8 cellular contexts compared by ENCODE assay signal in the genomic region with DNA sequence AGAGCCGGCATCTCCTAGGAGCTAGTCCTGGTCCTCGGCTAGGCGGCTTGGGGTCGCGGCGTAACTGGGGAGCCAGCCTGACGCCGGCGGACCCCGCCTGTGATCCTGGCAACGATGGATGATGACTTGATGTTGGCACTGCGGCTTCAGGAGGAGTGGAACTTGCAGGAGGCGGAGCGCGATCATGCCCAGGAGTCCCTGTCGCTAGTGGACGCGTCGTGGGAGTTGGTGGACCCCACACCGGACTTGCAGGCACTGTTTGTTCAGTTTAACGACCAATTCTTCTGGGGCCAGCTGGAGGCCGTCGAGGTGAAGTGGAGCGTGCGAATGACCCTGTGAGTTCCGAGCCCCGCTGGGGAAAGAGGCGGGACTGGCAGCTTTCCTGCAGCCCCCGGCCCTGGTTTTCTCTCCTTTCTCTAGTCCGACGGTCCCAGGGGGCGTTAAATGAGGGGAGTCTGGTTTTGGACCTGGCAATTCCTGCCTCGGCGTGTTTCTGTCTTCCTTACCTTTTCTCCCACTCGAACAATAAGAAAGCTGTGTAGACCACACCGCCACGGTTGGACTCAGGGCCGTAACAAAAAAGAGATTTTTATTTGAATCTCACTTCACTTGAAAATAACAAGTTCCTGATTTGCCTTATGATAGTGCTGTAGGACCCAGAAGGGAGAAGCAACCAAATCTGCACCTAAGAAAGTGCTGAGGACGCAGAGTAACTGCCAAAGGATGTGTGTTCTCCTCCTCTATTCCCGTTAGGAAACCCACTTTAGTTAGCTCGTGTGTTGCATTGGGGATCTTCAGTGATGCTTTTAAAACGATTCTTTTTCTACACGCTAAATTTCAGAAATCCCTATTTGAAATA. TPM values are rescaled to one million over a fixed set of nuclear protein-coding genes. Genes with fewer than 3 reads are reported as not detected.
DNase-seq lines count a peak whose midpoint lies in the region; ATAC-seq and TF ChIP-seq lines count a peak whose summit lies in the region.

TSS of gene SPRTN (plus strand) at position 24 of the 859 bp plus-strand sequence. CDS start at position 115, 91 bp downstream.

- TF ChIP-seq POLR2A in tibial nerve (IDR thresholded peaks at IDR 0.05) = no peak

- no peak for TF ChIP-seq EP300 in tibial nerve (IDR thresholded peaks at IDR 0.05)

- H3K36me3 ChIP-seq in OCI-LY1 (ENCODE audit: insufficient read depth, low read length) (peaks cover 40% of the 10 kb centered on the region), colonic mucosa (no peaks in the 10 kb centered on the region), lung (ENCODE audit: control insufficient read depth in 2 of 2, insufficient read depth in 2 of 2, low read length in 2 of 2) (no peaks in the 10 kb centered on the region), tibial nerve (peaks cover 0 to 27% (median 0%) of the 10 kb centered on the region in 3 donors)

- no peaks in the 10 kb centered on the region for H3F3A ChIP-seq in OCI-LY1 (ENCODE audit: insufficient read depth, low read length)

- H3K4me2 ChIP-seq in OCI-LY1 (ENCODE audit: low read length) = peak within 1 kb of the TSS; percentile 90

- WGBS in lung, 2 donors = 0 to 1% methylated on average over 43 of the region's 43 CpGs
- WGBS in tibial nerve, 2 donors = 1% methylated on average over 31 to 32 of the region's 43 CpGs

- H4K20me1 ChIP-seq in OCI-LY1 (ENCODE audit: insufficient read depth, low read length) = no peaks in the 10 kb centered on the region

- ATAC-seq in HG02623 (IDR thresholded peaks at IDR 0.05; ENCODE audit: unreplicated experiment) (peak; percentile 5), lung (ENCODE audit: insufficient read depth, low FRiP score) (peak; percentile 68)

- intact Hi-C loops in T-helper 1 cell treated with Interleukin-12 subunit alpha and Interleukin-12 subunit beta and Interleukin-4 antibody, amounts not matched to agents 30 ng/mL and 1 ng/mL, for 36 hours (cut with micrococcal nuclease) = loop anchor here (1.0 to 5.0 kb wide), 10 partner anchors 20 to 1996 kb away; partner anchors contain the start of genes CCSAP, EGLN1, TSNAX and TTC13
- intact Hi-C loops in colonic mucosa (cut with DNase I) = loop anchor here (2.0 kb wide), 1 partner anchor 42 kb away; no protein-coding TSS in a partner anchor

- H3K9me2 ChIP-seq in OCI-LY1 (ENCODE audit: low read depth, low read length) = no peaks in the 10 kb centered on the region

- H3K27ac ChIP-seq in OCI-LY1 (ENCODE audit: low read depth, low read length, poor library complexity, severe bottlenecking) (peak within 1 kb of the TSS; percentile 94), colonic mucosa (peak within 1 kb of the TSS; percentile 95), lung (ENCODE audit: low read depth in 1 of 2, low read length in 1 of 2) (peak within 1 kb of the TSS; percentile 87 to 98), tibial nerve (peak within 1 kb of the TSS; percentile 80 to 97 (median 92))

- H3K27me3 ChIP-seq in OCI-LY1 (ENCODE audit: insufficient read depth, low read length) (no peaks in the 10 kb centered on the region), colonic mucosa (no peaks in the 10 kb centered on the region), lung (ENCODE audit: control insufficient read depth, insufficient read depth) (no peaks in the 10 kb centered on the region), tibial nerve (no peaks in the 10 kb centered on the region)

- H3K9ac ChIP-seq in OCI-LY1 (ENCODE audit: low read length) = peak within 1 kb of the TSS; percentile 91
- H3K9ac ChIP-seq in colonic mucosa (ENCODE audit: low read depth in 2 of 2, low read length in 2 of 2) = peak within 1 kb of the TSS; percentile 84 to 95

- H3K4me1 ChIP-seq in OCI-LY1 (ENCODE audit: insufficient read depth, low read length, severe bottlenecking) = peaks cover 44% of the 10 kb centered on the region
- H3K4me1 ChIP-seq in colonic mucosa = peaks cover 13% of the 10 kb centered on the region
- H3K4me1 ChIP-seq in lung (ENCODE audit: control insufficient read depth in 2 of 2, insufficient read depth in 2 of 2, low read length in 2 of 2) = peaks cover 4 to 14% of the 10 kb centered on the region in 2 donors
- peaks cover 3 to 57% (median 43%) of the 10 kb centered on the region in 4 donors for H3K4me1 ChIP-seq in tibial nerve

- H3K4me3 ChIP-seq in OCI-LY1 (ENCODE audit: low read depth, low read length, poor library complexity, severe bottlenecking) (peak within 1 kb of the TSS; percentile 86), colonic mucosa (peak within 1 kb of the TSS; percentile 97), lung (peak within 1 kb of the TSS; percentile 97), tibial nerve (peak within 1 kb of the TSS; percentile 70 to 78 (median 73))

- DNase-seq in T-helper 1 cell (no peak), colonic mucosa (no peak), lung (ENCODE audit: low spot score) (no peak), tibial nerve (ENCODE audit: low spot score in 2 of 2) (peak in 1 of 2 donors; percentile 5), HK-2 (ENCODE audit: unreplicated experiment) (no peak)

- H3K79me2 ChIP-seq in OCI-LY1 (ENCODE audit: insufficient read depth, low read length) = peaks cover 54% of the 10 kb centered on the region

- H3K9me3 ChIP-seq in OCI-LY1 (ENCODE audit: low read length) = no peaks in the 10 kb centered on the region
- H3K9me3 ChIP-seq in colonic mucosa = no peaks in the 10 kb centered on the region
- peaks cover 0 to 1% of the 10 kb centered on the region in 2 donors for H3K9me3 ChIP-seq in lung (ENCODE audit: control insufficient read depth in 2 of 2, insufficient read depth in 1 of 2, low read length in 1 of 2)
- H3K9me3 ChIP-seq in tibial nerve = no peaks in the 10 kb centered on the region

- TF ChIP-seq CTCF in OCI-LY1 (IDR thresholded peaks at IDR 0.05; ENCODE audit: low read length) (no peak; the same call in 1 of the 2 replicates), colonic mucosa (IDR thresholded peaks at IDR 0.05) (no peak), lung (IDR thresholded peaks at IDR 0.05; ENCODE audit: control extremely low read depth, extremely low read depth) (no peak), tibial nerve (IDR thresholded peaks at IDR 0.05) (no peak)

- no peak within 1 kb of the TSS for H2AFZ ChIP-seq in OCI-LY1 (ENCODE audit: low read length)

RNA-seq across cellular contexts. Expression of gene SPRTN, which starts in this region (rescaled TPM):
- total RNA-seq in T-helper 1 cell treated with Interleukin-12 subunit alpha and Interleukin-12 subunit beta and Interleukin-4 antibody, amounts not matched to agents 30 ng/mL and 1 ng/mL, for 36 hours = 18.9 and 19.9 TPM in 2 replicates
- 10 to 100 TPM in 1 of 2 donors, 1 to 10 TPM in 1; 8.5 to 12.3 TPM for total RNA-seq in colonic mucosa
- 10 to 100 TPM; 12.8 to 13.5 TPM for total RNA-seq in lung
- 1 to 10 TPM; 3.6 to 5.0 TPM for polyA plus RNA-seq in lung
- 10 to 100 TPM; 12.1 to 33.4 (median 16.7) TPM for total RNA-seq in tibial nerve
